Comparison of ENCODE assay signal across 8 cellular contexts in genomic region chr9:138149672-138150656, GRCh38.
A peak's percentile ranks its signal among the peaks of the same experiment; 100 is the strongest.
DNase-seq lines count a peak whose midpoint lies in the region; TF ChIP-seq lines count a peak whose summit lies in the region.
"Not testable (repeated sequence)": the region's sequence is repeated elsewhere in the genome, so short reads cannot be mapped to it uniquely, and the experiment has no call there.

No MANE protein-coding gene starts in this region.

- peak overlapping the region; percentile 39 for H3K4me3 ChIP-seq in AG04450 (ENCODE audit: low read depth, low read length)
- not testable (repeated sequence) for H3K4me3 ChIP-seq in brain microvascular endothelial cell (ENCODE audit: low read depth, low read length); mesendoderm (ENCODE audit: low read length)

- H3K79me2 ChIP-seq in mesendoderm (ENCODE audit: control insufficient read depth, insufficient read depth, low read length) = not testable (repeated sequence)

- H3K27me3 Mint-ChIP-seq in glutamatergic neuron (ENCODE audit: unreplicated experiment) = not testable (repeated sequence)

- TF ChIP-seq CTCF in AG04450 (IDR thresholded peaks at IDR 0.05; ENCODE audit: low read depth, low read length); GM13976 (IDR thresholded peaks at IDR 0.05; ENCODE audit: borderline replicate concordance, control extremely low read depth, extremely low read depth, insufficient read depth, missing control alignments): not testable (repeated sequence)
- TF ChIP-seq CTCF in brain microvascular endothelial cell (IDR thresholded peaks at IDR 0.05; ENCODE audit: low read depth, low read length, missing control alignments) = peak; percentile 9
- TF ChIP-seq CTCF in glutamatergic neuron (IDR thresholded peaks at IDR 0.05; ENCODE audit: partially characterized antibody, unreplicated experiment) = peak; percentile 95

- not testable (repeated sequence) for H3K4me1 Mint-ChIP-seq in glutamatergic neuron (ENCODE audit: low read depth, unreplicated experiment)

- not testable (repeated sequence) for H2BK15ac ChIP-seq in mesendoderm (replicated peaks; ENCODE audit: low read depth)

- not testable (repeated sequence) for H4K5ac ChIP-seq in mesendoderm (ENCODE audit: low read length)

- in situ Hi-C loops in GM13976 (cut with MboI; ENCODE audit: low sequenced_read_pairs, unreplicated experiment); brain microvascular endothelial cell (cut with HindIII; ENCODE audit: low pct_ligation_motif_present, low sequenced_read_pairs): not testable (repeated sequence)

- CTCF ChIA-PET in AG04450 (lab: Charles Lee) = not testable (repeated sequence)

- not testable (repeated sequence) for H3K27ac ChIP-seq in AG04450 (ENCODE audit: low read depth, low read length); brain microvascular endothelial cell; mesendoderm (ENCODE audit: low read depth, low read length)

- not testable (repeated sequence) for H3K56ac ChIP-seq in mesendoderm (ENCODE audit: low read length)

- H3K36me3 Mint-ChIP-seq in glutamatergic neuron (ENCODE audit: unreplicated experiment) = not testable (repeated sequence)

- not testable (repeated sequence) for H3K79me1 ChIP-seq in mesendoderm (ENCODE audit: low read length)

- not testable (repeated sequence) for H3K4me2 ChIP-seq in mesendoderm (ENCODE audit: low read length)

- not testable (repeated sequence) for H2BK5ac ChIP-seq in mesendoderm (ENCODE audit: low read length)

- DNase-seq in AG04450 (ENCODE audit: low read depth, low spot score); brain microvascular endothelial cell: not testable (repeated sequence)
- DNase-seq in GM13976 (ENCODE audit: low spot score) (peak; percentile 23), NCI-H526 (lab: John Stamatoyannopoulos, UW) (peak; percentile 0 to 47), glutamatergic neuron (peak; percentile 57), mesendoderm (peak; percentile 0)
- DNase-seq in activated CD8-positive, alpha-beta memory T cell treated with anti-CD3 and anti-CD28 coated beads for 24 hours = peak; percentile 81
- peak; percentile 15 to 23 for DNase-seq in stimulated activated CD4-positive, alpha-beta T cell treated with anti-CD3 and anti-CD28 coated beads, Interleukin-1b, Interleukin-23, amount 100 ng/mL, for 4 hours (ENCODE audit: low read depth in 2 of 2)

- H3K9ac ChIP-seq in mesendoderm (ENCODE audit: low read length) = not testable (repeated sequence)

- H3K4ac ChIP-seq in mesendoderm (ENCODE audit: low read depth, low read length) = not testable (repeated sequence)

- H2BK120ac ChIP-seq in mesendoderm (ENCODE audit: low read depth, low read length) = not testable (repeated sequence)

- H3K9me3 ChIP-seq in AG04450 (ENCODE audit: control insufficient read depth, insufficient read depth, low read length) = not testable (repeated sequence)

- H3K27me3 ChIP-seq in AG04450 (ENCODE audit: control insufficient read depth, insufficient read depth, low read length); brain microvascular endothelial cell (replicated peaks); mesendoderm (ENCODE audit: insufficient read depth, low read length, poor library complexity): not testable (repeated sequence)

- not testable (repeated sequence) for H3K36me3 ChIP-seq in brain microvascular endothelial cell (replicated peaks); mesendoderm (ENCODE audit: control insufficient read depth, insufficient read depth, low read length)

- not testable (repeated sequence) for H3K9me3 Mint-ChIP-seq in glutamatergic neuron (ENCODE audit: unreplicated experiment)

- POLR2A ChIA-PET in AG04450 (lab: Yijun Ruan, JAX) = not testable (repeated sequence)

- not testable (repeated sequence) for H4K8ac ChIP-seq in mesendoderm (ENCODE audit: low read depth, low read length)

- not testable (repeated sequence) for H3K23ac ChIP-seq in mesendoderm (ENCODE audit: low read length)

- no CpG with 5 or more reads among the region's 81 CpGs for WGBS in mesendoderm (ENCODE audit: extremely low coverage, insufficient coverage, low lambda C conversion rate)

- not testable (repeated sequence) for H3K4me1 ChIP-seq in mesendoderm (ENCODE audit: control insufficient read depth, low read depth, low read length)

- not testable (repeated sequence) for H3K18ac ChIP-seq in mesendoderm (ENCODE audit: low read length)

- H2AK5ac ChIP-seq in mesendoderm (ENCODE audit: low read length) = not testable (repeated sequence)

- not testable (repeated sequence) for H3K27ac Mint-ChIP-seq in glutamatergic neuron (ENCODE audit: unreplicated experiment)

- H3K4me3 Mint-ChIP-seq in glutamatergic neuron (ENCODE audit: unreplicated experiment) = peak overlapping the region; percentile 93
